ENCODE assay signal across 9 cellular contexts in genomic region chr10:31322647-31323046, GRCh38. TPM values are rescaled to one million over a fixed set of nuclear protein-coding genes. Genes with fewer than 3 reads are reported as not detected.
DNase-seq lines count a peak whose midpoint lies in the region; ATAC-seq, FAIRE-seq and TF ChIP-seq lines count a peak whose summit lies in the region.
"Had no signal": no experiment of that assay in that cellular context is flagged by ENCODE, and none has a peak within 500 bp of the region (broad histone marks: within the 10 kb centered on the region; RNA-seq: fewer than 3 reads in every experiment).

No MANE protein-coding gene starts in this region.

- H3K27ac ChIP-seq in kidney (ENCODE audit: low read depth in 2 of 2, low read length in 2 of 2) (no peak overlapping the region), substantia nigra (ENCODE audit: low read depth, low read length, poor library complexity, severe bottlenecking) (no peak overlapping the region)
- H3K27ac ChIP-seq: SJCRH30 had no signal

- no peak overlapping the region for H3K9ac ChIP-seq in kidney (ENCODE audit: low read length in 2 of 2)

- TF ChIP-seq CTCF in GM12864 (IDR thresholded peaks at IDR 0.05; ENCODE audit: low read depth, low read length, missing control alignments) (peak; percentile 54), kidney (IDR thresholded peaks at IDR 0.05; ENCODE audit: borderline replicate concordance, extremely low read depth, insufficient read depth) (peak; percentile 18)

- no peaks in the 10 kb centered on the region for H3K27me3 ChIP-seq in HAP-1 (ENCODE audit: low read depth)
- H3K27me3 ChIP-seq: SJCRH30 had no signal

- DNase-seq in AML-193 (lab: John Stamatoyannopoulos, UW), result peak; percentile 18 to 19
- DNase-seq in GM12864 (ENCODE audit: low read depth), result no peak
- peak; percentile 35 for DNase-seq in SW480 (ENCODE audit: low spot score)
- no peak for DNase-seq in kidney
- no peak for DNase-seq in substantia nigra (lab: John Stamatoyannopoulos, UW)
- DNase-seq in HAP-1 (ENCODE audit: low spot score in 2 of 2), result no peak
- DNase-seq in SIG-M5 treated with dmso at 0.1 percent for 504 hours (lab: John Stamatoyannopoulos, UW; ENCODE audit: unreplicated experiment), result no peak

- H3K36me3 ChIP-seq in kidney (ENCODE audit: control insufficient read depth in 1 of 2, insufficient read depth in 2 of 2, low read length in 2 of 2) (no peaks in the 10 kb centered on the region), HAP-1 (replicated peaks) (no peaks in the 10 kb centered on the region)
- H3K36me3 ChIP-seq: SJCRH30 had no signal

- H3K4me3 ChIP-seq in GM12864 (ENCODE audit: low read depth, low read length), result no peak overlapping the region
- no peak overlapping the region for H3K4me3 ChIP-seq in kidney (ENCODE audit: low read length in 2 of 2)
- H3K4me3 ChIP-seq in HAP-1, result no peak overlapping the region

- in situ Hi-C loops in HAP-1 (cut with MboI; ENCODE audit: low sequenced_read_pairs), result no loop called here

- H3K9me3 ChIP-seq in kidney (ENCODE audit: control insufficient read depth in 1 of 2, low read length in 2 of 2) (no peaks in the 10 kb centered on the region), HAP-1 (no peaks in the 10 kb centered on the region)
- H3K9me3 ChIP-seq: SJCRH30 had no signal

- ATAC-seq in GM21360 (IDR thresholded peaks at IDR 0.05; ENCODE audit: unreplicated experiment), result no peak

- H3K4me1 ChIP-seq in kidney (ENCODE audit: control insufficient read depth in 1 of 2, insufficient read depth in 1 of 2, low read depth in 1 of 2, low read length in 2 of 2) (no peaks in the 10 kb centered on the region), HAP-1 (peaks cover 3% of the 10 kb centered on the region)

- no peak for FAIRE-seq in kidney (lab: Jason Lieb, UNC)

- intact Hi-C loops in kidney (cut with DNase I), result no loop called here

RNA-seq across cellular contexts. Expression of gene ZEB1, which starts 3.6 kb away (rescaled TPM):
- 43.0 TPM for total RNA-seq in kidney
- 5.5 TPM for polyA plus RNA-seq in kidney (ENCODE audit: insufficient read depth, low read depth, low replicate concordance)

Comparison
In these comparisons a context has a peak if more than half of its experiments do, and no peak if none do; other contexts are left out.
1. DNase-seq: peak in AML-193 (2 of 2) and SW480 (single experiment); none in GM12864 (single experiment), kidney (single experiment), substantia nigra (0 of 49), HAP-1 (0 of 2) and SIG-M5 treated with dmso at 0.1 percent for 504 hours (single experiment).